Comparison of ENCODE assay signal across 12 cellular contexts in genomic region chr18:8614875-8615274, GRCh38. TPM values are rescaled to one million over a fixed set of nuclear protein-coding genes. Genes with fewer than 3 reads are reported as not detected.
DNase-seq lines count a peak whose midpoint lies in the region; ATAC-seq, FAIRE-seq and TF ChIP-seq lines count a peak whose summit lies in the region.
"Had no signal": no experiment of that assay in that cellular context is flagged by ENCODE, and none has a peak within 500 bp of the region (broad histone marks: within the 10 kb centered on the region; RNA-seq: fewer than 3 reads in every experiment).

No MANE protein-coding gene starts in this region.

- intact Hi-C loops in head of caudate nucleus (cut with DNase I) = no loop called here

- H3K27me3 Mint-ChIP-seq in activated T-cell treated with anti-CD3 and anti-CD28 coated beads, Interleukin-2, amount 50 U/mL, for 72 hours (ENCODE audit: low read depth) = no peaks in the 10 kb centered on the region
- H3K27me3 Mint-ChIP-seq in T-helper 17 cell = no peaks in the 10 kb centered on the region
- H3K27me3 Mint-ChIP-seq: activated T-helper 17 cell treated with anti-CD3 and anti-CD28 coated beads, Interleukin-2, amount 50 U/mL, for 72 hours had no signal

- peak overlapping the region; percentile 48 for H3K27ac Mint-ChIP-seq in activated T-cell treated with anti-CD3 and anti-CD28 coated beads, Interleukin-2, amount 50 U/mL, for 72 hours
- peak overlapping the region; percentile 74 for H3K27ac Mint-ChIP-seq in T-helper 17 cell

- no peak for FAIRE-seq in keratinocyte (lab: Jason Lieb, UNC)
- FAIRE-seq: frontal cortex had no signal

- peaks cover 75% of the 10 kb centered on the region for H3K4me1 Mint-ChIP-seq in activated T-cell treated with anti-CD3 and anti-CD28 coated beads, Interleukin-2, amount 50 U/mL, for 72 hours (ENCODE audit: low read depth)
- peaks cover 41% of the 10 kb centered on the region for H3K4me1 Mint-ChIP-seq in T-helper 17 cell

- no peak overlapping the region for H2AFZ ChIP-seq in keratinocyte (ENCODE audit: control insufficient read depth, low read length)

- DNase-seq in activated T-cell treated with anti-CD3 and anti-CD28 coated beads, Interleukin-2, amount 50 U/mL, for 72 hours = no peak
- DNase-seq in activated T-cell treated with anti-CD3 and anti-CD28 coated beads for 4 hours = no peak
- no peak for DNase-seq in T-helper 17 cell
- DNase-seq in keratinocyte (ENCODE audit: low read depth, low spot score) = no peak
- no peak for DNase-seq in EL
- DNase-seq in head of caudate nucleus = no peak
- no peak for DNase-seq in AG08396 (ENCODE audit: low spot score)
- DNase-seq: colonic mucosa had no signal

- peaks cover 6% of the 10 kb centered on the region for H3K9me1 ChIP-seq in keratinocyte (ENCODE audit: control insufficient read depth, extremely low read depth, insufficient read depth, low read length)

- dilution Hi-C loops in keratinocyte (cut with MboI; ENCODE audit: extremely low pct_ligation_motif_present, low sequenced_read_pairs) = no loop called here

- H3K4me3 ChIP-seq in keratinocyte (ENCODE audit: control insufficient read depth in 2 of 3, extremely low read depth in 1 of 3, insufficient read depth in 2 of 3, low read depth in 1 of 3, low read length in 3 of 3) (no peak overlapping the region), stomach smooth muscle (ENCODE audit: low read length in 2 of 2) (no peak overlapping the region)
- H3K4me3 ChIP-seq: colonic mucosa, lung had no signal

- H3K9me3 ChIP-seq in T-helper 17 cell (ENCODE audit: control insufficient read depth, low read length, poor library complexity, severe bottlenecking) (no peaks in the 10 kb centered on the region), keratinocyte (ENCODE audit: control insufficient read depth, low read depth, low read length) (no peaks in the 10 kb centered on the region), stomach smooth muscle (ENCODE audit: control insufficient read depth in 2 of 2, low read length in 2 of 2) (no peaks in the 10 kb centered on the region)
- H3K9me3 ChIP-seq: colonic mucosa had no signal

- H3K9ac ChIP-seq in keratinocyte (ENCODE audit: control insufficient read depth, extremely low read depth, insufficient read depth, low read length) (peak overlapping the region; percentile 72), stomach smooth muscle (ENCODE audit: low read length in 2 of 2) (peak overlapping the region in 1 of 2 donors; percentile 47)

- peaks cover 22% of the 10 kb centered on the region for H4K20me1 ChIP-seq in keratinocyte (ENCODE audit: control insufficient read depth, extremely low read depth, insufficient read depth, low read length)

- H3K4me1 ChIP-seq in keratinocyte (ENCODE audit: control insufficient read depth, extremely low read depth, insufficient read depth, low read length) = peaks cover 47% of the 10 kb centered on the region
- peaks cover 40% of the 10 kb centered on the region for H3K4me1 ChIP-seq in stomach smooth muscle (ENCODE audit: control insufficient read depth, insufficient read depth, low read length)

- no peaks in the 10 kb centered on the region for H3K9me3 Mint-ChIP-seq in activated T-cell treated with anti-CD3 and anti-CD28 coated beads, Interleukin-2, amount 50 U/mL, for 72 hours
- H3K9me3 Mint-ChIP-seq: activated T-helper 17 cell treated with anti-CD3 and anti-CD28 coated beads, Interleukin-2, amount 50 U/mL, for 72 hours had no signal

- peak overlapping the region; percentile 95 for H3K27ac ChIP-seq in keratinocyte (ENCODE audit: control insufficient read depth, insufficient read depth, low read length)
- peak overlapping the region; percentile 64 for H3K27ac ChIP-seq in stomach smooth muscle (ENCODE audit: low read length)
- H3K27ac ChIP-seq: colonic mucosa had no signal

- peak overlapping the region; percentile 91 for H3K4me2 ChIP-seq in keratinocyte (ENCODE audit: control insufficient read depth, extremely low read depth, insufficient read depth, low read depth, low read length)

- peak overlapping the region in 1 of 2 donors; percentile 43 for H3K4me3 Mint-ChIP-seq in activated T-cell treated with anti-CD3 and anti-CD28 coated beads, Interleukin-2, amount 50 U/mL, for 72 hours
- no peak overlapping the region for H3K4me3 Mint-ChIP-seq in T-helper 17 cell
- H3K4me3 Mint-ChIP-seq: activated T-helper 17 cell treated with anti-CD3 and anti-CD28 coated beads, Interleukin-2, amount 50 U/mL, for 72 hours had no signal

- H3K36me3 Mint-ChIP-seq in activated T-cell treated with anti-CD3 and anti-CD28 coated beads, Interleukin-2, amount 50 U/mL, for 72 hours (ENCODE audit: insufficient read depth in 2 of 2) = peaks cover 2 to 16% of the 10 kb centered on the region in 2 donors
- H3K36me3 Mint-ChIP-seq in T-helper 17 cell (ENCODE audit: low read depth) = peaks cover 2% of the 10 kb centered on the region

- H3K79me2 ChIP-seq in keratinocyte (ENCODE audit: control insufficient read depth, insufficient read depth, low read length) = peaks cover 99% of the 10 kb centered on the region

- peaks cover 1 to 7% of the 10 kb centered on the region in 2 experiments for H3K36me3 ChIP-seq in keratinocyte (ENCODE audit: control insufficient read depth in 2 of 2, extremely low read depth in 1 of 2, insufficient read depth in 2 of 2, low read length in 2 of 2)
- H3K36me3 ChIP-seq in stomach smooth muscle (ENCODE audit: control insufficient read depth in 2 of 2, insufficient read depth in 2 of 2, low read length in 2 of 2) = peaks cover 0 to 4% of the 10 kb centered on the region in 2 donors
- H3K36me3 ChIP-seq: colonic mucosa had no signal

- H3K27me3 ChIP-seq in keratinocyte (ENCODE audit: control insufficient read depth, extremely low read depth, insufficient read depth, low read length) (no peaks in the 10 kb centered on the region), stomach smooth muscle (ENCODE audit: control insufficient read depth in 1 of 2, insufficient read depth in 2 of 2, low read length in 2 of 2) (no peaks in the 10 kb centered on the region)
- H3K27me3 ChIP-seq: colonic mucosa had no signal

- no peak for TF ChIP-seq CTCF in keratinocyte (optimal IDR thresholded peaks at IDR 0.05 in 1 of 3, IDR thresholded peaks at IDR 0.05 in 1 of 3, conservative IDR thresholded peaks at IDR 0.05 in 1 of 3; ENCODE audit: extremely low read depth in 1 of 3, insufficient read depth in 2 of 3, low read length in 3 of 3)

- ATAC-seq in activated T-cell treated with anti-CD3 and anti-CD28 coated beads, Interleukin-2, amount 50 U/mL, for 72 hours (replicated peaks in 1 of 2) = no peak
- no peak for ATAC-seq in T-helper 17 cell
- ATAC-seq: activated T-helper 17 cell treated with anti-CD3 and anti-CD28 coated beads, Interleukin-2, amount 50 U/mL, for 72 hours had no signal

RNA-seq across cellular contexts. Expression of gene RAB12, which starts 5.6 kb away (rescaled TPM):
- total RNA-seq in activated T-cell treated with anti-CD3 and anti-CD28 coated beads, Interleukin-2, amount 50 U/mL, for 72 hours = 10 to 100 TPM; 14.5 to 15.0 TPM
- total RNA-seq in T-helper 17 cell = 10 to 100 TPM; 15.8 to 16.5 TPM
- polyA plus RNA-seq in keratinocyte = 23.7 to 46.4 TPM (median 24.3 TPM) in 3 replicates
- 51.4 TPM for polyA plus RNA-seq in keratinocyte (2011; ENCODE audit: low read depth)
- polyA plus RNA-seq in keratinocyte (2011; cell fraction: cytosol; rRNA removed) = 30.8 and 55.3 TPM in 2 replicates
- 34.4 and 46.0 TPM in 2 replicates for polyA plus RNA-seq in keratinocyte (2011; cell fraction: nucleus; rRNA removed)
- polyA plus RNA-seq in keratinocyte (2012; ENCODE audit: low replicate concordance) = 28.7 and 31.5 TPM in 2 replicates
- 4.4 to 39.7 TPM (median 18.5 TPM) in 3 replicates for polyA minus RNA-seq in keratinocyte
- 29.9 TPM for polyA minus RNA-seq in keratinocyte (2011; cell fraction: cytosol; rRNA and poly(A)+ RNA removed)
- polyA minus RNA-seq in keratinocyte (2011; cell fraction: nucleus; rRNA and poly(A)+ RNA removed) = 11.4 and 27.6 TPM in 2 replicates
